ENCODE assay signal across 8 cellular contexts in the genomic region with DNA sequence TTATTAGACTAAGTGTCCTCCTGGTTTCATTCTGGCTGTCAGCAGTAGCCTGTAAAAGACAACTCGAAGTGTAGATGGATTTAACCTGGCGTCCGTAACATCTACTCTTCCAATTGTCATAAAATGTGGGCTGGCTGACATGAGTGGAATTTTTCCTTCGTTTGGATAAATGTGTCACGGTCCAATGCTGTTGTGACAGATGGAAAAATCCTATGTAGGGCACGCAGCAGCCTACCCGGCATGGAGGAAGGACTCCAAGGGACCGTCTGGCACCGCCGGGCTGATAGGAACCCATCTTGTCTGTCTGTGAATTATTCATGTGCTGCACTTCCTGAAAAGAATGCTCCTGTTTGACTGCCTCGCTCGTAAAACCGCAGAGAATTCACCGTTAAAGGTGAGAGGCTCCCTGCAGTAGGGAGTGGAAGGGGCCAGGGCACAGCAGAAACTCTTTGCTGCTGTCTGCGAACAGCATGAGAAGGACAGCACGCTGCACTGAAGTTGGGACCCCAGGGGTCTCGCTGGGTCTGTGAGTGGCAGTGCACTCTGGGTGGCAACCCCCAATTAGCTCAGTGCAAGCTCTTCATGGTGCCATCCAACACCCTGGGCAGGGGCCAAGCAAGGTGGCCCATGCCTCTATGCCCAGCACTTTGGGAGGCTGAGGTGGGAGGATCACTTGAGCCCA.
DNase-seq lines count a peak whose midpoint lies in the region.

No MANE protein-coding gene starts in this region.

- DNase-seq in SHP77 (lab: John Stamatoyannopoulos, UW), result peak; percentile 6 to 20
- DNase-seq in SHP77 treated with DMSO at 0.1 percent for 48 hours (lab: John Stamatoyannopoulos, UW), result no peak
- DNase-seq in NCI-H2196 (lab: John Stamatoyannopoulos, UW; ENCODE audit: unreplicated experiment), result peak; percentile 61
- peak; percentile 69 for DNase-seq in activated T-cell treated with anti-CD3 and anti-CD28 coated beads, Interleukin-2, amount 50 U/mL, for 1 hour
- DNase-seq in germinal center (ENCODE audit: low spot score), result peak; percentile 71
- peak; percentile 53 for DNase-seq in stimulated activated CD4-positive, alpha-beta T cell treated with anti-CD3 and anti-CD28 coated beads, Interleukin-4, amount 100 ng/mL, for 24 hours
- no peak for DNase-seq in GF-D8 (lab: John Stamatoyannopoulos, UW)
- no peak for DNase-seq in UCSD-AML1 (lab: John Stamatoyannopoulos, UW; ENCODE audit: unreplicated experiment)

Comparison
In these comparisons a context has a peak if more than half of its experiments do, and no peak if none do; other contexts are left out.
1. DNase-seq: peak in SHP77 (2 of 2), NCI-H2196 (single experiment), activated T-cell treated with anti-CD3 and anti-CD28 coated beads, Interleukin-2, amount 50 U/mL, for 1 hour (single experiment), germinal center (single experiment) and stimulated activated CD4-positive, alpha-beta T cell treated with anti-CD3 and anti-CD28 coated beads, Interleukin-4, amount 100 ng/mL, for 24 hours (single experiment); none in SHP77 treated with DMSO at 0.1 percent for 48 hours (single experiment), GF-D8 (single experiment) and UCSD-AML1 (single experiment).